ENCODE assay signal across 18 cellular contexts in genomic region chr16:5004311-5004710, GRCh38. TPM values are rescaled to one million over a fixed set of nuclear protein-coding genes. Genes with fewer than 3 reads are reported as not detected.
DNase-seq lines count a peak whose midpoint lies in the region; ATAC-seq and TF ChIP-seq lines count a peak whose summit lies in the region.
"Had no signal": no experiment of that assay in that cellular context is flagged by ENCODE, and none has a peak within 500 bp of the region (broad histone marks: within the 10 kb centered on the region; RNA-seq: fewer than 3 reads in every experiment).

No MANE protein-coding gene starts in this region.

- no peaks in the 10 kb centered on the region for H3K9me3 Mint-ChIP-seq in activated T-cell treated with anti-CD3 and anti-CD28 coated beads, Interleukin-2, amount 50 U/mL, for 4 hours
- H3K9me3 Mint-ChIP-seq: CD8-positive, alpha-beta memory T cell; HFFc6 had no signal

- H4K8ac ChIP-seq in neuronal stem cell (ENCODE audit: low read depth, low read length): no peak overlapping the region

- no peak overlapping the region for H3K9ac ChIP-seq in neuronal stem cell (ENCODE audit: low read depth, low read length, poor library complexity)
- H3K9ac ChIP-seq: BLaER1 had no signal

- no peak overlapping the region for H3K14ac ChIP-seq in neuronal stem cell (ENCODE audit: low read length)

- H2BK120ac ChIP-seq in neuronal stem cell (ENCODE audit: low read depth, low read length): no peak overlapping the region

- peaks cover 8% of the 10 kb centered on the region for H3K27me3 Mint-ChIP-seq in activated T-cell treated with anti-CD3 and anti-CD28 coated beads, Interleukin-2, amount 50 U/mL, for 4 hours (ENCODE audit: low read depth)

- H3K36me3 ChIP-seq in right atrium auricular region (no peaks in the 10 kb centered on the region), neuronal stem cell (replicated peaks in 1 of 2; ENCODE audit: control insufficient read depth in 2 of 2, insufficient read depth in 2 of 2, low read length in 2 of 2) (no peaks in the 10 kb centered on the region)
- H3K36me3 ChIP-seq: BLaER1 had no signal

- H3K27me3 ChIP-seq in right atrium auricular region (no peaks in the 10 kb centered on the region), dorsolateral prefrontal cortex (no peaks in the 10 kb centered on the region), neuronal stem cell (ENCODE audit: control insufficient read depth in 3 of 3, insufficient read depth in 3 of 3, low read depth in 1 of 3, low read length in 3 of 3) (peaks cover 0 to 9% (median 0%) of the 10 kb centered on the region in 3 experiments)
- H3K27me3 ChIP-seq: BLaER1 had no signal

- no peak overlapping the region for H2BK5ac ChIP-seq in neuronal stem cell (ENCODE audit: low read length)

- peaks cover 0 to 6% of the 10 kb centered on the region in 2 donors for H3K4me1 ChIP-seq in right atrium auricular region
- no peaks in the 10 kb centered on the region for H3K4me1 ChIP-seq in neuronal stem cell (ENCODE audit: control insufficient read depth in 2 of 2, insufficient read depth in 1 of 2, low read depth in 1 of 2, low read length in 2 of 2)
- H3K4me1 ChIP-seq: Caco-2 had no signal

- no peak overlapping the region for H2AFZ ChIP-seq in neuronal stem cell (ENCODE audit: low read length)

- H3K23ac ChIP-seq in neuronal stem cell (ENCODE audit: low read depth, low read length, poor library complexity): no peak overlapping the region

- H2BK12ac ChIP-seq in neuronal stem cell (ENCODE audit: low read length): no peak overlapping the region

- no peak overlapping the region for H3K4me2 ChIP-seq in neuronal stem cell (ENCODE audit: insufficient read depth, low read length, poor library complexity, severe bottlenecking)
- H3K4me2 ChIP-seq: BLaER1 had no signal

- H3K9me3 ChIP-seq in right atrium auricular region (no peaks in the 10 kb centered on the region), neuronal stem cell (replicated peaks in 1 of 2; ENCODE audit: control insufficient read depth in 2 of 2, insufficient read depth in 1 of 2, low read depth in 1 of 2, low read length in 2 of 2) (no peaks in the 10 kb centered on the region)
- H3K9me3 ChIP-seq: BLaER1, Caco-2 had no signal

- H3K36me3 Mint-ChIP-seq in activated T-cell treated with anti-CD3 and anti-CD28 coated beads, Interleukin-2, amount 50 U/mL, for 4 hours (ENCODE audit: insufficient read depth): no peaks in the 10 kb centered on the region
- H3K36me3 Mint-ChIP-seq: CD8-positive, alpha-beta memory T cell had no signal

- DNase-seq in Right ventricle myocardium superior (no peak), right atrium auricular region (ENCODE audit: low spot score) (no peak), dorsolateral prefrontal cortex (no peak), neuronal stem cell (ENCODE audit: low spot score) (no peak)
- no peak for DNase-seq in activated T-cell treated with anti-CD3 and anti-CD28 coated beads, Interleukin-2, amount 50 U/mL, for 4 hours
- DNase-seq: 8988T; AML-193; Caco-2; CD8-positive, alpha-beta memory T cell; DND-41; GDM1; HCEC 1CT; HFFc6 had no signal

- H3K4me1 Mint-ChIP-seq in activated T-cell treated with anti-CD3 and anti-CD28 coated beads, Interleukin-2, amount 50 U/mL, for 4 hours (ENCODE audit: low read depth): no peaks in the 10 kb centered on the region
- H3K4me1 Mint-ChIP-seq: CD8-positive, alpha-beta memory T cell had no signal

- H3K27ac ChIP-seq in right atrium auricular region: no peak overlapping the region
- peak overlapping the region in 50 of 59 donors; percentile 2 to 94 (median 62) for H3K27ac ChIP-seq in dorsolateral prefrontal cortex
- H3K27ac ChIP-seq in neuronal stem cell (replicated peaks; ENCODE audit: low read length): no peak overlapping the region
- H3K27ac ChIP-seq: BLaER1 had no signal

- H2BK15ac ChIP-seq in neuronal stem cell (ENCODE audit: low read length): peak overlapping the region; percentile 15

- intact Hi-C loops in Right ventricle myocardium superior (cut with DNase I): no loop called here
- intact Hi-C loops in dorsolateral prefrontal cortex (cut with DNase I): no loop called here

- no peak overlapping the region for H4K91ac ChIP-seq in neuronal stem cell (ENCODE audit: low read depth, low read length, poor library complexity)

- H3K4me3 ChIP-seq in right atrium auricular region (no peak overlapping the region), dorsolateral prefrontal cortex (no peak overlapping the region), neuronal stem cell (ENCODE audit: low read length in 2 of 2) (no peak overlapping the region)
- H3K4me3 ChIP-seq: BLaER1 had no signal

- no peaks in the 10 kb centered on the region for H3K79me1 ChIP-seq in neuronal stem cell (ENCODE audit: low read depth, low read length)

- WGBS in neuronal stem cell (ENCODE audit: extremely low coverage in 2 of 2, insufficient read length in 2 of 2, insufficient replicate concordance in 1 of 2), 2 donors: no CpG with 5 or more reads among the region's 5 CpGs

- no peak overlapping the region for H3K18ac ChIP-seq in neuronal stem cell (ENCODE audit: low read length)

- ATAC-seq in Right ventricle myocardium superior (ENCODE audit: poor library complexity): peak; percentile 19
- ATAC-seq in GM18502 (IDR thresholded peaks at IDR 0.05; ENCODE audit: poor library complexity, unreplicated experiment): no peak
- no peak for ATAC-seq in HG03280 (IDR thresholded peaks at IDR 0.05; ENCODE audit: unreplicated experiment)
- no peak for ATAC-seq in activated T-cell treated with anti-CD3 and anti-CD28 coated beads, Interleukin-2, amount 50 U/mL, for 4 hours
- ATAC-seq: HepG2 had no signal

- no peak overlapping the region for H3K4ac ChIP-seq in neuronal stem cell (ENCODE audit: low read length)

- no peak for TF ChIP-seq CTCF in right atrium auricular region (IDR thresholded peaks at IDR 0.05)
- TF ChIP-seq CTCF in dorsolateral prefrontal cortex (IDR thresholded peaks at IDR 0.05 in 54 of 56, conservative IDR thresholded peaks at IDR 0.05 in 2 of 56; ENCODE audit: low read depth in 1 of 56, partially characterized antibody in 56 of 56): no peak

- no peak overlapping the region for H3K4me3 Mint-ChIP-seq in activated T-cell treated with anti-CD3 and anti-CD28 coated beads, Interleukin-2, amount 50 U/mL, for 4 hours
- H3K4me3 Mint-ChIP-seq: CD8-positive, alpha-beta memory T cell; HFFc6 had no signal

- H2AK5ac ChIP-seq in neuronal stem cell (ENCODE audit: low read depth, low read length): no peak overlapping the region

RNA-seq across cellular contexts. Expression of gene NAGPA, which starts 29.4 kb away (rescaled TPM):
- total RNA-seq in Right ventricle myocardium superior (7.1 TPM), right atrium auricular region (10 to 100 TPM in 1 of 2 donors, 1 to 10 TPM in 1; 8.1 to 12.7 TPM), dorsolateral prefrontal cortex (10 to 100 TPM; 29.1 to 81.0 (median 49.0) TPM)
- 3.1 TPM for polyA plus RNA-seq in neuronal stem cell (2013, experiment 1 of 2)
- 2.7 TPM for polyA plus RNA-seq in neuronal stem cell (2013, experiment 2 of 2)
- 10 to 100 TPM; 18.6 to 23.5 (median 21.6) TPM for total RNA-seq in activated T-cell treated with anti-CD3 and anti-CD28 coated beads, Interleukin-2, amount 50 U/mL, for 4 hours

RNA-seq across cellular contexts. Expression of gene SEC14L5, which starts 46.2 kb away (rescaled TPM):
- total RNA-seq in Right ventricle myocardium superior: 26.2 TPM
- 1 to 10 TPM in 1 of 2 donors, under 1 TPM in 1; 0.28 to 2.0 TPM for total RNA-seq in right atrium auricular region
- total RNA-seq in dorsolateral prefrontal cortex: 100 to 1,000 TPM in 6 of 120 experiments, 10 to 100 TPM in 114; 34.5 to 145 (median 61.7) TPM
- 0.11 TPM for polyA plus RNA-seq in neuronal stem cell (2013, experiment 1 of 2)
- 0.08 TPM for polyA plus RNA-seq in neuronal stem cell (2013, experiment 2 of 2)
- not detected for total RNA-seq in activated T-cell treated with anti-CD3 and anti-CD28 coated beads, Interleukin-2, amount 50 U/mL, for 4 hours
- total RNA-seq: CD8-positive, alpha-beta memory T cell; H4; HFFc6 had no signal
- polyA plus RNA-seq: CD8-positive, alpha-beta memory T cell had no signal

Comparison
In these comparisons a context has a peak if more than half of its experiments do, and no peak if none do; other contexts are left out.
1. H3K27ac ChIP-seq: peak in dorsolateral prefrontal cortex (50 of 59); none in right atrium auricular region (0 of 2) and neuronal stem cell (single experiment).